ENCODE assay signal across 18 cellular contexts in the genomic region with DNA sequence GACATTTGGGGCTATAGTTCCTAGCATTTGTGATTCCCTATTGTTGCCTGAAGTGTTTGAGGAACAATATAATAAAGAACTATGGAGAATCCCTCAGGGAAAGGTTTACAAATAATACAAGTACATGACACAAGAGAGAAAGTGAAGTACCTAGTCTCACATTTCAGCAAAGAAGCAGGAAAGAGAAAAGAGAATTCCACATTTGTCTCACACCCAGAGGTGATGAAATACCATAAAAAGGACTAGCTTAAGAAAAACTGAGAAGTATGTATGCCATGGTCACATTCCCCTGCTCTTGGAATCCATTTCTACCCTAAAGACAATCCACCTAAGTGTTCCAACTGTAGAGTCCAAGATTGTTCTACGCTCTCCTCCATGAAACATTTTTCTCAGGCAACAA.
"Had no signal": no experiment of that assay in that cellular context is flagged by ENCODE, and none has a peak within 500 bp of the region (broad histone marks: within the 10 kb centered on the region; RNA-seq: fewer than 3 reads in every experiment).

No MANE protein-coding gene starts in this region.

- H3K9ac ChIP-seq: neural progenitor cell had no signal

- H3K9me3 ChIP-seq: gastrocnemius medialis, lower lobe of right lung, thoracic aorta had no signal

- H3K4me3 ChIP-seq: gastrocnemius medialis, lower lobe of right lung, neural progenitor cell, upper lobe of left lung had no signal

- H2AFZ ChIP-seq: neural progenitor cell had no signal

- H3K27ac ChIP-seq: neural progenitor cell had no signal

- H3K4me1 ChIP-seq: gastrocnemius medialis had no signal

- H3K4me2 ChIP-seq: neural progenitor cell had no signal

- H3K27me3 ChIP-seq: gastrocnemius medialis, neural progenitor cell, upper lobe of left lung had no signal

- DNase-seq: activated CD4-positive, alpha-beta T cell treated with anti-CD3 and anti-CD28 coated beads for 1 hour; activated CD4-positive, alpha-beta T cell treated with anti-CD3 and anti-CD28 coated beads, Interleukin-2, amount 50 U/mL, for 1 hour; activated gamma-delta T cell treated with Interleukin-2 at 50 U/mL for 16 hours; activated T-cell treated with anti-CD3 and anti-CD28 coated beads, Interleukin-2, amount 50 U/mL, for 1 hour; cortex of kidney; erythroblast; gastrocnemius medialis; head of caudate nucleus; islet precursor cell; left cardiac atrium; lower lobe of right lung; naive thymus-derived CD4-positive, alpha-beta T cell; stimulated activated CD4-positive, alpha-beta T cell treated with anti-CD3 and anti-CD28 coated beads, Interleukin-4, amount 100 ng/mL, for 24 hours; stimulated activated naive CD4-positive, alpha-beta T cell treated with Interleukin-2 at 50 U/mL for 16 hours; T-cell; upper lobe of left lung had no signal

- H3K36me3 ChIP-seq: gastrocnemius medialis, lower lobe of right lung, neural progenitor cell, thoracic aorta, upper lobe of left lung had no signal
